Comparison of ENCODE assay signal across 8 cellular contexts in genomic region chr2:201643216-201643651, GRCh38. TPM values are rescaled to one million over a fixed set of nuclear protein-coding genes. Genes with fewer than 3 reads are reported as not detected.
A peak's percentile ranks its signal among the peaks of the same experiment; 100 is the strongest.
DNase-seq lines count a peak whose midpoint lies in the region; ATAC-seq and TF ChIP-seq lines count a peak whose summit lies in the region.

Gene TMEM237 (minus strand): TSS chr2:201643503. CDS start chr2:201643400, 103 bp downstream.

- ATAC-seq in GM19035 (IDR thresholded peaks at IDR 0.05; ENCODE audit: unreplicated experiment) (peak; percentile 50), HG03280 (IDR thresholded peaks at IDR 0.05; ENCODE audit: unreplicated experiment) (peak; percentile 44)

- intact Hi-C loops in CD14-positive monocyte (cut with micrococcal nuclease) = loop anchor here in 1 of 2 donors (10.0 kb wide), 1 partner anchor 188 kb away; the partner anchor contains the start of genes STRADB and TRAK2

- H3K9me2 ChIP-seq in SU-DHL-6 (replicated peaks; ENCODE audit: insufficient read depth, low read length) = no peaks in the 10 kb centered on the region

- peaks cover 12% of the 10 kb centered on the region for H3K4me1 Mint-ChIP-seq in CD14-positive monocyte

- no peaks in the 10 kb centered on the region for H3K9me3 Mint-ChIP-seq in CD14-positive monocyte

- H2AFZ ChIP-seq in SU-DHL-6 (ENCODE audit: low read depth, low read length, severe bottlenecking) = peak within 1 kb of the TSS; percentile 96

- no peak for DNase-seq in CD14-positive monocyte (ENCODE audit: low spot score)
- DNase-seq in central memory CD4-positive, alpha-beta T cell = peak; percentile 44
- peak; percentile 43 for DNase-seq in kidney tubule cell (ENCODE audit: low spot score)
- peak; percentile 28 to 32 (median 28) for DNase-seq in stimulated activated CD4-positive, alpha-beta T cell treated with anti-CD3 and anti-CD28 coated beads, TNF-alpha, amount 100 ng/mL, for 4 hours (ENCODE audit: low read depth in 3 of 3)
- DNase-seq in cerebellar cortex (ENCODE audit: low spot score) = no peak

- peaks cover 6% of the 10 kb centered on the region; the same call in 1 of the 2 replicates for H3K79me2 ChIP-seq in SU-DHL-6 (ENCODE audit: insufficient read depth, low read length)

- H4K20me1 ChIP-seq in SU-DHL-6 (ENCODE audit: low read depth, low read length) = no peaks in the 10 kb centered on the region

- peak within 1 kb of the TSS; percentile 92 to 96 for H3K4me3 Mint-ChIP-seq in CD14-positive monocyte

- no peaks in the 10 kb centered on the region for H3K9me3 ChIP-seq in SU-DHL-6 (ENCODE audit: insufficient read depth, low read length)

- peaks cover 2 to 9% (median 5%) of the 10 kb centered on the region in 3 donors for H3K27me3 Mint-ChIP-seq in CD14-positive monocyte (ENCODE audit: low read depth in 3 of 3)

- H3K27ac Mint-ChIP-seq in CD14-positive monocyte = peak within 1 kb of the TSS; percentile 57 to 92 (median 85)

- peak within 1 kb of the TSS; percentile 35 for H3K27ac ChIP-seq in SU-DHL-6 (ENCODE audit: low read depth, low read length)

- H3K4me3 ChIP-seq in SU-DHL-6 (ENCODE audit: insufficient read depth, low read length, poor library complexity, severe bottlenecking) = peak within 1 kb of the TSS; percentile 77

- peaks cover 3% of the 10 kb centered on the region; the same call in 1 of the 2 replicates for H3F3A ChIP-seq in SU-DHL-6 (ENCODE audit: insufficient read depth)

- peak within 1 kb of the TSS; percentile 73 for H3K9ac ChIP-seq in SU-DHL-6 (ENCODE audit: low read length)

- H3K27me3 ChIP-seq in SU-DHL-6 (ENCODE audit: low read length) = no peaks in the 10 kb centered on the region

- H3K4me2 ChIP-seq in SU-DHL-6 (ENCODE audit: low read depth, low read length, poor library complexity, severe bottlenecking) = peak within 1 kb of the TSS; percentile 78

- no peaks in the 10 kb centered on the region for H3K36me3 ChIP-seq in SU-DHL-6 (ENCODE audit: low read length)

- TF ChIP-seq CTCF in CD14-positive monocyte (IDR thresholded peaks at IDR 0.05) (no peak), SU-DHL-6 (IDR thresholded peaks at IDR 0.05; ENCODE audit: insufficient read depth, low read length, poor library complexity, severe bottlenecking) (no peak)

- H3K36me3 Mint-ChIP-seq in CD14-positive monocyte = no peaks in the 10 kb centered on the region

RNA-seq across cellular contexts. Expression of gene TMEM237, which starts in this region (rescaled TPM):
- polyA plus RNA-seq in CD14-positive monocyte = 1 to 10 TPM in 1 of 2 donors, under 1 TPM in 1; 0.53 to 1.0 TPM

Comparison
In these comparisons a context has a peak if more than half of its experiments do, and no peak if none do; other contexts are left out.
1. DNase-seq: peak in central memory CD4-positive, alpha-beta T cell (single experiment), kidney tubule cell (single experiment) and stimulated activated CD4-positive, alpha-beta T cell treated with anti-CD3 and anti-CD28 coated beads, TNF-alpha, amount 100 ng/mL, for 4 hours (3 of 3); none in CD14-positive monocyte (single experiment) and cerebellar cortex (single experiment).